In genomic region chr10:113603057-113603777, GRCh38 we compare ENCODE assay signal across 24 cellular contexts. TPM values are rescaled to one million over a fixed set of nuclear protein-coding genes. Genes with fewer than 3 reads are reported as not detected.
"Had no signal": no experiment of that assay in that cellular context is flagged by ENCODE, and none has a peak within 500 bp of the region (broad histone marks: within the 10 kb centered on the region; RNA-seq: fewer than 3 reads in every experiment).

No MANE protein-coding gene starts in this region.

- H3K9me3 ChIP-seq: esophagus muscularis mucosa, gastroesophageal sphincter, prostate gland, tibial artery had no signal

- H3K27me3 ChIP-seq: esophagus muscularis mucosa, hepatocyte had no signal

- H3K9me3 Mint-ChIP-seq: dendritic cell treated with granulocyte-macrophage colony-stimulating factor and Interleukin-4, amounts not matched to agents 40 ng/mL and 50 ng/mL, for 4 days; effector memory CD8-positive, alpha-beta T cell; mesothelial cell of epicardium; natural killer cell; neural crest cell had no signal

- ATAC-seq: effector memory CD8-positive, alpha-beta T cell; gastroesophageal sphincter; left colon; stimulated activated naive CD8-positive, alpha-beta T cell treated with anti-CD3 and anti-CD28 coated beads, Interleukin-15, Interleukin-2, amounts not matched to agents 100 U/mL and 50 U/mL, for 24 hours had no signal

- H3K4me3 Mint-ChIP-seq: dendritic cell treated with granulocyte-macrophage colony-stimulating factor and Interleukin-4, amounts not matched to agents 40 ng/mL and 50 ng/mL, for 4 days; effector memory CD8-positive, alpha-beta T cell; mesothelial cell of epicardium; natural killer cell; neural crest cell had no signal

- H3K9ac ChIP-seq: parathyroid adenoma had no signal

- DNase-seq: cerebellar nuclear complex; effector memory CD8-positive, alpha-beta T cell; glutamatergic neuron; kidney; left colon; mammary epithelial cell; natural killer cell; stimulated activated CD4-positive, alpha-beta T cell treated with anti-CD3 and anti-CD28 coated beads, Interleukin-2, amount 100 ng/mL, for 48 hours; stimulated activated naive CD8-positive, alpha-beta T cell treated with anti-CD3 and anti-CD28 coated beads, Interleukin-15, Interleukin-2, amounts not matched to agents 100 U/mL and 50 U/mL, for 24 hours; tibial artery had no signal

- H3K4me2 ChIP-seq: hepatocyte, smooth muscle cell had no signal

- H3K79me2 ChIP-seq: hepatocyte, parathyroid adenoma had no signal

- H3K4me1 Mint-ChIP-seq: mesothelial cell of epicardium, natural killer cell had no signal

- H3K36me3 ChIP-seq: cardiac muscle cell, gastroesophageal sphincter, prostate gland, tibial artery had no signal

- H2AFZ ChIP-seq: hepatocyte, parathyroid adenoma had no signal

- H3K4me1 ChIP-seq: gastroesophageal sphincter, parathyroid adenoma, prostate gland, tibial artery had no signal

- H3K36me3 Mint-ChIP-seq: mesothelial cell of epicardium, natural killer cell had no signal

- H3K4me3 ChIP-seq: cardiac muscle cell, esophagus muscularis mucosa, gastroesophageal sphincter, hepatocyte, prostate gland, smooth muscle cell, tibial artery had no signal

- H3K27ac Mint-ChIP-seq: dendritic cell treated with granulocyte-macrophage colony-stimulating factor and Interleukin-4, amounts not matched to agents 40 ng/mL and 50 ng/mL, for 4 days; effector memory CD8-positive, alpha-beta T cell; mesothelial cell of epicardium; natural killer cell had no signal

- H3K27ac ChIP-seq: cardiac muscle cell, epithelial cell of prostate, esophagus muscularis mucosa, gastroesophageal sphincter, hepatocyte, parathyroid adenoma, prostate gland, tibial artery had no signal

RNA-seq across cellular contexts. Expression of gene HABP2, which starts 50.4 kb away (rescaled TPM):
- total RNA-seq: cardiac muscle cell, esophagus muscularis mucosa, fibroblast of villous mesenchyme, gastroesophageal sphincter, left colon, mammary epithelial cell, mesothelial cell of epicardium, myocyte, natural killer cell, neural crest cell, omental fat pad, smooth muscle cell had no signal
- polyA plus RNA-seq: mammary epithelial cell had no signal
